In the genomic region with DNA sequence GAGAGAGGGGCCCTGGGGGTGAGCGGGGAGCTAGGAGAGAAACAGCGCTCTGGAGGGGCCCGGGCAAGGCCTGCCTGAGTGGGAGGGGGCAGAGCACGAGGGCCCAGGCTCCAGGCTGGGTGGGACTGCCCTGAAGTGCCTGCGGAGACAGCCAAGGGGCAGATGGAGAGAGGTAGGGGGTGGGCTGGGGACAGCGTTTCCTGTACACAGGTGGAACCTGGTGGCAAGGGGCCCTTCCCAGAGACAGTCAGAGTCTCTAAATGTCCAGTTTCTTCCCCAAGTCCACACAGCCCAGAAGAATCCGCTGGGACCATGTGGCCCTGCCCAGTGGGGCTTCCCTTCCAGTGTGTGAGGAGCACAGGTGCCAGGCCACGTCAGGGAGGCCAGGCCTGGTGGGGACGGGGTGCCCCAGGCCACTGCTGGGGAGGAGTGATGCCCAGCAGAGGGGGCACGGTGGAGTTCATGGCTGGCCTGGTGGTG, we compare ENCODE assay signal across 2 cellular contexts.
TF ChIP-seq lines count a peak whose summit lies in the region.

No MANE protein-coding gene starts in this region.

TF ChIP-seq in SK-N-SH treated with all-trans-retinoic acid at 6 μM for 48 hours, 23 proteins besides CTCF, POLR2A, EP300 and RAD21 (continues in another document):
- TF ChIP-seq BACH2 (CRISPR knock-in tag; IDR thresholded peaks at IDR 0.05; ENCODE audit: borderline replicate concordance) = no peak
- no peak for TF ChIP-seq RARB (CRISPR knock-in tag; IDR thresholded peaks at IDR 0.05)
- TF ChIP-seq ZNF8 (CRISPR knock-in tag; IDR thresholded peaks at IDR 0.05) = no peak
- TF ChIP-seq CSRNP3 (CRISPR knock-in tag; IDR thresholded peaks at IDR 0.05) = no peak
- TF ChIP-seq SNAI2 (CRISPR knock-in tag; IDR thresholded peaks at IDR 0.05) = no peak
- no peak for TF ChIP-seq ARNTL (CRISPR knock-in tag; IDR thresholded peaks at IDR 0.05; ENCODE audit: borderline replicate concordance, low read depth)
- no peak for TF ChIP-seq ZNF565 (CRISPR knock-in tag; conservative IDR thresholded peaks at IDR 0.05; ENCODE audit: low read depth)
- no peak for TF ChIP-seq PATZ1 (CRISPR knock-in tag; IDR thresholded peaks at IDR 0.05; ENCODE audit: borderline replicate concordance)
- no peak for TF ChIP-seq POU6F1 (CRISPR knock-in tag; IDR thresholded peaks at IDR 0.05; ENCODE audit: borderline replicate concordance, low read depth)
- TF ChIP-seq PPARA (CRISPR knock-in tag; IDR thresholded peaks at IDR 0.05; ENCODE audit: borderline replicate concordance) = no peak
- TF ChIP-seq, protein P1, sequence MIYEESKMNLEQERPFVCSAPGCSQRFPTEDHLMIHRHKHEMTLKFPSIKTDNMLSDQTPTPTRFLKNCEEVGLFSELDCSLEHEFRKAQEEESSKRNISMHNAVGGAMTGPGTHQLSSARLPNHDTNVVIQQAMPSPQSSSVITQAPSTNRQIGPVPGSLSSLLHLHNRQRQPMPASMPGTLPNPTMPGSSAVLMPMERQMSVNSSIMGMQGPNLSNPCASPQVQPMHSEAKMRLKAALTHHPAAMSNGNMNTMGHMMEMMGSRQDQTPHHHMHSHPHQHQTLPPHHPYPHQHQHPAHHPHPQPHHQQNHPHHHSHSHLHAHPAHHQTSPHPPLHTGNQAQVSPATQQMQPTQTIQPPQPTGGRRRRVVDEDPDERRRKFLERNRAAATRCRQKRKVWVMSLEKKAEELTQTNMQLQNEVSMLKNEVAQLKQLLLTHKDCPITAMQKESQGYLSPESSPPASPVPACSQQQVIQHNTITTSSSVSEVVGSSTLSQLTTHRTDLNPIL (CRISPR knock-in tag; IDR thresholded peaks at IDR 0.05; ENCODE audit: low read depth) = no peak
- no peak for TF ChIP-seq OSR1 (CRISPR knock-in tag; IDR thresholded peaks at IDR 0.05)
- no peak for TF ChIP-seq ZNF70 (CRISPR knock-in tag; IDR thresholded peaks at IDR 0.05)
- TF ChIP-seq ZFP3 (CRISPR knock-in tag; IDR thresholded peaks at IDR 0.05) = no peak
- no peak for TF ChIP-seq GLIS3 (CRISPR knock-in tag; IDR thresholded peaks at IDR 0.05)
- no peak for TF ChIP-seq ESRRG (CRISPR knock-in tag; IDR thresholded peaks at IDR 0.05)
- TF ChIP-seq TSHZ2 (CRISPR knock-in tag; IDR thresholded peaks at IDR 0.05) = no peak
- no peak for TF ChIP-seq ZFP30 (CRISPR knock-in tag; IDR thresholded peaks at IDR 0.05)

TF ChIP-seq in SK-N-SH, 30 proteins besides CTCF, POLR2A, EP300 and RAD21:
- no peak for TF ChIP-seq GABPA (IDR thresholded peaks at IDR 0.05; ENCODE audit: low read depth)
- TF ChIP-seq MAX (IDR thresholded peaks at IDR 0.05; ENCODE audit: low read depth) = no peak
- TF ChIP-seq SIN3A (IDR thresholded peaks at IDR 0.05; ENCODE audit: borderline replicate concordance, low read depth, low read length) = no peak
- no peak for TF ChIP-seq JUND (IDR thresholded peaks at IDR 0.05)
- no peak for TF ChIP-seq SMC3 (IDR thresholded peaks at IDR 0.05; ENCODE audit: low read depth, low read length)
- no peak for TF ChIP-seq TCF12 (IDR thresholded peaks at IDR 0.05)
